Comparison of ENCODE assay signal across 17 cellular contexts in genomic region chr18:23876921-23877320, GRCh38.
"Had no signal": no experiment of that assay in that cellular context is flagged by ENCODE, and none has a peak within 500 bp of the region (broad histone marks: within the 10 kb centered on the region; RNA-seq: fewer than 3 reads in every experiment).

No MANE protein-coding gene starts in this region.

- DNase-seq: IMR-90; Karpas-422; KG1; MM.1S; NCI-H1436; NCI-H187; NCI-H2029; NCI-H345; NCI-H446 treated with DMSO at 0.1 percent for 48 hours; NCI-H510A treated with DMSO at 0.1 percent for 48 hours; NK-92 treated with Interleukin-12 subunit alpha and Interleukin-12 subunit beta, amount 100 ng/mL, for 24 hours; OCI-M1; PC-9; Peyer's patch; SHP77 had no signal

- H2AFZ ChIP-seq: PC-9 had no signal

- H3K27ac ChIP-seq: PC-9, Peyer's patch had no signal

- H3K4me3 ChIP-seq: PC-9, Peyer's patch had no signal

- H3K27me3 ChIP-seq: Peyer's patch had no signal

- H3K9me3 ChIP-seq: Peyer's patch had no signal

- ATAC-seq: HepG2, SK-N-SH treated with all-trans-retinoic acid at 6 μM for 48 hours had no signal

- H3K4me2 ChIP-seq: PC-9 had no signal

- FAIRE-seq: HepG2 had no signal
